In the genomic region with DNA sequence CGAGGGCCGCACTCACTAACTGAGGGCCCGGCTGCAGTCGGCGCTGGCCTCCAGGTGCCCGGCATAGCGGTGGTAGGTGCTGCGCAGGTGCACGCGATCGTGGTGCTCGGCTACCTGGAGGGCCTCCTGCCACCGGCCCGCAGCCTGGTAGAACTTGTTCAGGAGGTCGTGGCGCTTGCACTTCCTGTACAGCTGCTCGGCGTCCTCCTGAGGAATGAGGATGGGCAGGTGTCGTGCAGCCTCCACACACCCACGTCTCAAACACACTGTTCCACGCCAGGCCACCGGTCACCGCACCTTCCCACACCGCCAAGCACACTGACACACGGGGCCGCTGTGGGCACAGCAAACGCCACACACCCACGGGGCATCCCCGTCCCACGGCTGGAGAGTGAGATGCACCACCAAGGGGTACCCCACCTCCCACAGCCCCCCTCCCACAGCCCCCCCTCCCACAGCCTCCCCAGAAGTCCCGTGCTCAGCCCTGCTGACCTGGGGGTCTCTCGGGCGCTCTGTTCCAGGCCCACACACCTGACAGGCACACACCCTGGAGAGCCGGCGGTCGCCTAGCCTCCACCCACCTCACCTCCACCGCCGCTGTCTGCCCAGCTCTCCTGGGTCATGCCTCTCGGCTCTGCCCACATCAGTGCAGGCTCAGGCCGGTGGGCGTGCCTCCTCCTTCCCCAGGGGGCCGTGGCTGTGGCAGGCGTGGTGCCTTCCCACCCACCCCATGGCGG, we compare ENCODE assay signal across 1 cellular context.
TF ChIP-seq lines count a peak whose summit lies in the region.

No MANE protein-coding gene starts in this region.

TF ChIP-seq in WTC11, 78 proteins besides CTCF, POLR2A, EP300 and RAD21 (continued from another document):
- TF ChIP-seq JAZF1 (CRISPR knock-in tag; IDR thresholded peaks at IDR 0.05): no peak
